Comparison of ENCODE assay signal across 18 cellular contexts in genomic region chr12:116933101-116933500, GRCh38. TPM values are rescaled to one million over a fixed set of nuclear protein-coding genes. Genes with fewer than 3 reads are reported as not detected.
"Had no signal": no experiment of that assay in that cellular context is flagged by ENCODE, and none has a peak within 500 bp of the region (broad histone marks: within the 10 kb centered on the region; RNA-seq: fewer than 3 reads in every experiment).

No MANE protein-coding gene starts in this region.

- H3K4me3 Mint-ChIP-seq: activated naive CD8-positive, alpha-beta T cell treated with anti-CD3 and anti-CD28 coated beads, Interleukin-2, amount 10 ng/mL, durations not matched to agents 7 days and 5 days; dendritic cell treated with granulocyte-macrophage colony-stimulating factor and Interleukin-4, amounts not matched to agents 40 ng/mL and 50 ng/mL, for 4 days; nephron progenitor cell; T-helper 2 cell treated with Interferon-gamma antibody and Interleukin-4, amounts not matched to agents 5 μg/mL and 100 μg/mL, for 36 hours had no signal

- DNase-seq: activated naive CD4-positive, alpha-beta T cell; activated naive CD8-positive, alpha-beta T cell treated with anti-CD3 and anti-CD28 coated beads, Interleukin-2, amount 10 ng/mL, durations not matched to agents 7 days and 5 days; activated T-cell treated with anti-CD3 and anti-CD28 coated beads for 4 hours; hippocampal formation; nephron progenitor cell; occipital lobe; right cardiac atrium; stimulated activated CD4-positive, alpha-beta T cell treated with anti-CD3 and anti-CD28 coated beads, Interleukin-4, amount 100 ng/mL, for 24 hours; stimulated activated naive CD4-positive, alpha-beta T cell treated with Interleukin-2 at 50 U/mL for 16 hours; trophoblast cell had no signal

- H3K27me3 ChIP-seq: breast epithelium had no signal

- H3K4me1 ChIP-seq: breast epithelium had no signal

- H3K4me3 ChIP-seq: breast epithelium, prostate gland, skin epidermis had no signal

- H3K9me3 Mint-ChIP-seq: activated naive CD8-positive, alpha-beta T cell treated with anti-CD3 and anti-CD28 coated beads, Interleukin-2, amount 10 ng/mL, durations not matched to agents 7 days and 5 days; T-helper 2 cell treated with Interferon-gamma antibody and Interleukin-4, amounts not matched to agents 5 μg/mL and 100 μg/mL, for 36 hours had no signal

- H3K9me3 ChIP-seq: breast epithelium, prostate gland had no signal

- ATAC-seq: right cardiac atrium had no signal

- H3K27ac ChIP-seq: breast epithelium, epithelial cell of prostate, prostate gland, skin epidermis had no signal

- H3K27ac Mint-ChIP-seq: activated naive CD8-positive, alpha-beta T cell treated with anti-CD3 and anti-CD28 coated beads, Interleukin-2, amount 10 ng/mL, durations not matched to agents 7 days and 5 days; dendritic cell treated with granulocyte-macrophage colony-stimulating factor and Interleukin-4, amounts not matched to agents 40 ng/mL and 50 ng/mL, for 4 days; nephron progenitor cell; T-helper 2 cell treated with Interferon-gamma antibody and Interleukin-4, amounts not matched to agents 5 μg/mL and 100 μg/mL, for 36 hours had no signal

- H3K36me3 ChIP-seq: breast epithelium, prostate gland had no signal

- H3K27me3 Mint-ChIP-seq: activated naive CD8-positive, alpha-beta T cell treated with anti-CD3 and anti-CD28 coated beads, Interleukin-2, amount 10 ng/mL, durations not matched to agents 7 days and 5 days; dendritic cell treated with granulocyte-macrophage colony-stimulating factor and Interleukin-4, amounts not matched to agents 40 ng/mL and 50 ng/mL, for 4 days had no signal

RNA-seq across cellular contexts. Expression of gene HRK, which starts 51.9 kb away (rescaled TPM):
- total RNA-seq: activated CD8-positive, alpha-beta memory T cell treated with anti-CD3 and anti-CD28 coated beads for 36 hours; activated naive CD8-positive, alpha-beta T cell treated with anti-CD3 and anti-CD28 coated beads, Interleukin-2, amount 10 ng/mL, durations not matched to agents 7 days and 5 days; mesenteric fat pad; right cardiac atrium had no signal
- polyA plus RNA-seq: right cardiac atrium had no signal
